ENCODE assay signal across 10 cellular contexts in the genomic region with DNA sequence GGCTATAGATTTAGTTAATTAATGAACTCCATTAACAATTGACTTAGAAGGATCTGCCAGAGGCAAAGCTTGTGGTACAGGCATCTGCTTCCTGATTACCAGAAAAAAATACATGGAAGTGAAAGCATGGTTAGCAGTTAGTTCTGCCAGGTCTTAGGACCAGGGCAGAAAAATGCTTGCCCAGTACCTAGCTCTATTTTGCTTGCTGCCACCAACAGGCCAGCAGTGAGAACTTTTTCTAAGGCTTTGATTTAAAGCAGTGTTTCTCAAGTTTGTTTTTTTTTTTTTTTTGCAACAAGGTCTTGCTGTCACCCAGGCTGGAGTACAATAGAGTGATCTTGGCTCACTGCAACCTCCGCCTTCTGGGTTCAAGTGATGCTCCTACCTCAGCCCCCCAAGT. TPM values are rescaled to one million over a fixed set of nuclear protein-coding genes. Genes with fewer than 3 reads are reported as not detected.
DNase-seq lines count a peak whose midpoint lies in the region; ATAC-seq, FAIRE-seq and TF ChIP-seq lines count a peak whose summit lies in the region.
"Had no signal": no experiment of that assay in that cellular context is flagged by ENCODE, and none has a peak within 500 bp of the region (broad histone marks: within the 10 kb centered on the region; RNA-seq: fewer than 3 reads in every experiment).

No MANE protein-coding gene starts in this region.

- H3K79me2 ChIP-seq in HepG2 (ENCODE audit: insufficient read depth, low read length), result no peaks in the 10 kb centered on the region

- H3K9me3 ChIP-seq in HepG2 (ENCODE audit: low read length) (no peaks in the 10 kb centered on the region), right lobe of liver (no peaks in the 10 kb centered on the region)

- POLR2A ChIA-PET in HepG2 (lab: Yijun Ruan, JAX), result no interaction called here

- no peak overlapping the region for H3K4me2 ChIP-seq in HepG2 (ENCODE audit: low read depth, low read length)

- H3K4me1 ChIP-seq in HepG2 (ENCODE audit: insufficient read depth, low read length), result peaks cover 17% of the 10 kb centered on the region
- peaks cover 0 to 9% (median 0%) of the 10 kb centered on the region in 4 donors for H3K4me1 ChIP-seq in right lobe of liver

- in situ Hi-C loops in HepG2 (cut with HindIII; ENCODE audit: extremely low pct_ligation_motif_present, low pct_unique_long_range_greater_than_20kb) (no loop called here), G401 (cut with HindIII; ENCODE audit: low sequenced_read_pairs) (no loop called here)

- no TSS peak for BruUV-seq in HepG2 (replicated peaks; lab: Mats Ljungman, UMichigan)

- no peak overlapping the region for H2AFZ ChIP-seq in HepG2 (ENCODE audit: low read length)

- CTCF ChIA-PET in HepG2 (lab: Yijun Ruan, JAX; ENCODE audit: low intra/inter-chr PET ratio, low total read pairs), result no interaction called here

- WGBS in HepG2 (ENCODE audit: low lambda C conversion rate), result 94% methylated on average over 1 of the region's 1 CpG
- WGBS in right lobe of liver (ENCODE audit: insufficient coverage, low coverage, low lambda C conversion rate, missing lambda C conversion rate), result 86% methylated on average over 1 of the region's 1 CpG

- intact Hi-C loops in HepG2 (cut with micrococcal nuclease; ENCODE audit: unreplicated experiment) (no loop called here), right lobe of liver (cut with DNase I) (no loop called here)

- ATAC-seq in HepG2 (no peak), right lobe of liver (no peak), esophagus mucosa (peak; percentile 51), GM21367 (IDR thresholded peaks at IDR 0.05; ENCODE audit: unreplicated experiment) (no peak)

- H4K20me1 ChIP-seq in HepG2 (ENCODE audit: insufficient read depth, low read length), result no peaks in the 10 kb centered on the region

- H3K36me3 ChIP-seq in HepG2 (replicated peaks in 1 of 2; ENCODE audit: control insufficient read depth in 1 of 2, insufficient read depth in 2 of 2, low read length in 2 of 2) (peaks cover 7 to 52% of the 10 kb centered on the region in 2 experiments), right lobe of liver (peaks cover 0 to 75% (median 29%) of the 10 kb centered on the region in 4 donors)

- no peak overlapping the region for H3K4me3 ChIP-seq in HepG2 (replicated peaks in 1 of 3; ENCODE audit: insufficient read depth in 1 of 3, low read depth in 2 of 3, low read length in 3 of 3)
- no peak overlapping the region for H3K4me3 ChIP-seq in right lobe of liver

- DNase-seq in HepG2 (ENCODE audit: low spot score) (no peak), right lobe of liver (no peak), RKO (ENCODE audit: low spot score) (peak; percentile 50), HPDE6-E6E7 (ENCODE audit: extremely low spot score) (no peak), globus pallidus (ENCODE audit: low spot score) (no peak), G401 (ENCODE audit: low spot score) (no peak)
- DNase-seq: activated T-cell treated with anti-CD3 and anti-CD28 coated beads, Interleukin-2, amount 50 U/mL, for 48 hours; occipital lobe had no signal

- TF ChIP-seq POLR2A in HepG2 (IDR thresholded peaks at IDR 0.05; ENCODE audit: insufficient read depth in 1 of 2, low read depth in 2 of 2, low read length in 2 of 2) (no peak), right lobe of liver (IDR thresholded peaks at IDR 0.05) (no peak)

- TF ChIP-seq CTCF in HepG2 (CRISPR knock-in tag; IDR thresholded peaks at IDR 0.05) (no peak), right lobe of liver (IDR thresholded peaks at IDR 0.05) (no peak)

- no peak for TF ChIP-seq EP300 in HepG2 (IDR thresholded peaks at IDR 0.05; ENCODE audit: low read depth in 2 of 2, low read length in 2 of 2)
- TF ChIP-seq EP300 in HepG2 (CRISPR knock-in tag; IDR thresholded peaks at IDR 0.05; ENCODE audit: borderline replicate concordance), result no peak

- no peaks in the 10 kb centered on the region for H3K27me3 ChIP-seq in HepG2 (ENCODE audit: control insufficient read depth in 1 of 2, insufficient read depth in 2 of 2, low read length in 2 of 2)
- H3K27me3 ChIP-seq in right lobe of liver, result no peaks in the 10 kb centered on the region

- H3K27ac ChIP-seq in HepG2 (ENCODE audit: extremely low read length, insufficient read depth, low read length), result no peak overlapping the region
- no peak overlapping the region for H3K27ac ChIP-seq in right lobe of liver

- TF ChIP-seq RAD21 in HepG2 (CRISPR knock-in tag; IDR thresholded peaks at IDR 0.05), result no peak

- no peak overlapping the region for H3K9ac ChIP-seq in HepG2 (ENCODE audit: insufficient read depth, low read depth, low read length)

- peak; percentile 55 for FAIRE-seq in HepG2 (lab: Jason Lieb, UNC)

TF ChIP-seq in HepG2, 621 proteins besides CTCF, POLR2A, EP300 and RAD21:
- TF ChIP-seq ZZZ3 (CRISPR knock-in tag; IDR thresholded peaks at IDR 0.05; ENCODE audit: borderline replicate concordance) (no peak), PLRG1 (conservative IDR thresholded peaks at IDR 0.05) (no peak), TEAD3 (CRISPR knock-in tag; optimal IDR thresholded peaks at IDR 0.05; ENCODE audit: borderline replicate concordance) (no peak), ZNF362 (CRISPR knock-in tag; IDR thresholded peaks at IDR 0.05; ENCODE audit: borderline replicate concordance) (0 out of 2 replicates have a peak, but pooled peaks have one; percentile 15), SMAD1 (CRISPR knock-in tag; IDR thresholded peaks at IDR 0.05; ENCODE audit: borderline replicate concordance, low read depth) (no peak), RARA (CRISPR knock-in tag; IDR thresholded peaks at IDR 0.05) (no peak), NPAS2 (CRISPR knock-in tag; IDR thresholded peaks at IDR 0.05; ENCODE audit: borderline replicate concordance) (no peak)
- TF ChIP-seq, protein P1, sequence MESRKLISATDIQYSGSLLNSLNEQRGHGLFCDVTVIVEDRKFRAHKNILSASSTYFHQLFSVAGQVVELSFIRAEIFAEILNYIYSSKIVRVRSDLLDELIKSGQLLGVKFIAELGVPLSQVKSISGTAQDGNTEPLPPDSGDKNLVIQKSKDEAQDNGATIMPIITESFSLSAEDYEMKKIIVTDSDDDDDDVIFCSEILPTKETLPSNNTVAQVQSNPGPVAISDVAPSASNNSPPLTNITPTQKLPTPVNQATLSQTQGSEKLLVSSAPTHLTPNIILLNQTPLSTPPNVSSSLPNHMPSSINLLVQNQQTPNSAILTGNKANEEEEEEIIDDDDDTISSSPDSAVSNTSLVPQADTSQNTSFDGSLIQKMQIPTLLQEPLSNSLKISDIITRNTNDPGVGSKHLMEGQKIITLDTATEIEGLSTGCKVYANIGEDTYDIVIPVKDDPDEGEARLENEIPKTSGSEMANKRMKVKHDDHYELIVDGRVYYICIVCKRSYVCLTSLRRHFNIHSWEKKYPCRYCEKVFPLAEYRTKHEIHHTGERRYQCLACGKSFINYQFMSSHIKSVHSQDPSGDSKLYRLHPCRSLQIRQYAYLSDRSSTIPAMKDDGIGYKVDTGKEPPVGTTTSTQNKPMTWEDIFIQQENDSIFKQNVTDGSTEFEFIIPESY (CRISPR knock-in tag; IDR thresholded peaks at IDR 0.05), result no peak

RNA-seq across cellular contexts. Expression of gene MTF1, which starts 16.4 kb away (rescaled TPM):
- total RNA-seq in HepG2 (2016; rRNA removed; fragmentation: Illumina TruSeq; extraction: Trizol) (3.3 and 7.2 TPM in 2 replicates), right lobe of liver (10 to 100 TPM in 1 of 6 experiments, 1 to 10 TPM in 5; 3.5 to 10.3 (median 6.1) TPM), esophagus mucosa (39.3 TPM)
- 0.44 and 1.0 TPM in 2 replicates for total RNA-seq in HepG2 (2016; cell fraction: cytosol; rRNA removed; fragmentation: Illumina TruSeq; extraction: Trizol; ENCODE audit: low read depth)
- total RNA-seq in HepG2 (2016; cell fraction: insoluble cytoplasmic fraction; rRNA removed; fragmentation: Illumina TruSeq; extraction: Trizol), result 1.8 and 3.4 TPM in 2 replicates
- 1.5 and 2.7 TPM in 2 replicates for total RNA-seq in HepG2 (2016; cell fraction: membrane; rRNA removed; fragmentation: Illumina TruSeq; extraction: Trizol)
- 6.9 and 7.9 TPM in 2 replicates for total RNA-seq in HepG2 (2016; cell fraction: nucleus; rRNA removed; fragmentation: Illumina TruSeq; extraction: Trizol)
- 2.4 and 2.6 TPM in 2 replicates for polyA plus RNA-seq in HepG2 (2011; rRNA removed)
- polyA plus RNA-seq in HepG2 (2011; cell fraction: cytosol; rRNA removed), result 1.9 and 2.1 TPM in 2 replicates
- polyA plus RNA-seq in HepG2 (2011; cell fraction: nucleus; rRNA removed), result 2.3 and 4.5 TPM in 2 replicates
- 2.0 TPM in 2 replicates for polyA plus RNA-seq in HepG2 (2012)
- polyA plus RNA-seq in HepG2 (2016; cell fraction: cytosol; fragmentation: Illumina TruSeq; extraction: Trizol; ENCODE audit: low read depth), result 0.36 and 0.66 TPM in 2 replicates
- polyA plus RNA-seq in HepG2 (2016; cell fraction: insoluble cytoplasmic fraction; fragmentation: Illumina TruSeq; extraction: Trizol; ENCODE audit: low read depth), result 3.2 and 3.4 TPM in 2 replicates
- polyA plus RNA-seq in HepG2 (2016; cell fraction: membrane; fragmentation: Illumina TruSeq; extraction: Trizol; ENCODE audit: low read depth), result 0.65 and 2.4 TPM in 2 replicates
- polyA plus RNA-seq in HepG2 (2016; cell fraction: nucleus; fragmentation: Illumina TruSeq; extraction: Trizol; ENCODE audit: insufficient read depth, low read depth), result 5.6 and 7.1 TPM in 2 replicates
- 5.0 and 11.1 TPM in 2 replicates for polyA minus RNA-seq in HepG2 (2011; rRNA and poly(A)+ RNA removed; ENCODE audit: low replicate concordance)
- 1.8 and 2.0 TPM in 2 replicates for polyA minus RNA-seq in HepG2 (2011; cell fraction: cytosol; rRNA and poly(A)+ RNA removed)
- 4.0 and 4.5 TPM in 2 replicates for polyA minus RNA-seq in HepG2 (2011; cell fraction: nucleus; rRNA and poly(A)+ RNA removed)
- 1.8 and 3.7 TPM in 2 replicates for total RNA-seq in G401 (2014; rRNA removed; shearing (Covaris generic))
